Comparison of ENCODE assay signal across 8 cellular contexts in genomic region chr7:103347507-103348267, GRCh38. TPM values are rescaled to one million over a fixed set of nuclear protein-coding genes. Genes with fewer than 3 reads are reported as not detected.
DNase-seq lines count a peak whose midpoint lies in the region; TF ChIP-seq lines count a peak whose summit lies in the region.

PSMC2 (plus strand) TSS chr7:103347643; CDS start chr7:103347712, 69 bp downstream.

- peak within 1 kb of the TSS; percentile 92 for H3K4me2 ChIP-seq in MM.1S (ENCODE audit: low read depth, low read length)

- TF ChIP-seq CTCF in MM.1S (IDR thresholded peaks at IDR 0.05; ENCODE audit: low read length) (no peak), nephron progenitor cell (IDR thresholded peaks at IDR 0.05) (no peak)

- H3K27ac Mint-ChIP-seq in nephron progenitor cell: peak within 1 kb of the TSS; percentile 100
- H3K27ac Mint-ChIP-seq in stimulated activated naive CD8-positive, alpha-beta T cell treated with anti-CD3 and anti-CD28 coated beads, Interleukin-15, Interleukin-2, amounts not matched to agents 100 ng/mL and 50 ng/mL, for 24 hours: peak within 1 kb of the TSS; percentile 98

- peak within 1 kb of the TSS; percentile 86 for H3K27ac ChIP-seq in MM.1S (ENCODE audit: low read length)

- H3K4me1 ChIP-seq in MM.1S (ENCODE audit: low read length): peaks cover 27% of the 10 kb centered on the region

- 0 out of 2 replicates have a peak, but pooled peaks cover 3% of the 10 kb centered on the region for H3K36me3 ChIP-seq in MM.1S (replicated peaks; ENCODE audit: insufficient read depth, low read length)

- no peaks in the 10 kb centered on the region for H3K9me3 ChIP-seq in MM.1S (replicated peaks; ENCODE audit: insufficient read depth, low read length)

- no peaks in the 10 kb centered on the region for H3K27me3 ChIP-seq in MM.1S (replicated peaks; ENCODE audit: insufficient read depth, low read length)

- H3F3A ChIP-seq in MM.1S (ENCODE audit: insufficient read depth, low read length): peaks cover 35% of the 10 kb centered on the region

- H2AFZ ChIP-seq in MM.1S (ENCODE audit: low read length): peak within 1 kb of the TSS; percentile 91

- peak within 1 kb of the TSS; percentile 95 for H3K9ac ChIP-seq in MM.1S (ENCODE audit: low read length)

- H3K9me2 ChIP-seq in MM.1S (replicated peaks; ENCODE audit: insufficient read depth, low read length): no peaks in the 10 kb centered on the region

- no peaks in the 10 kb centered on the region for H3K9me3 Mint-ChIP-seq in nephron progenitor cell
- no peaks in the 10 kb centered on the region for H3K9me3 Mint-ChIP-seq in stimulated activated naive CD8-positive, alpha-beta T cell treated with anti-CD3 and anti-CD28 coated beads, Interleukin-15, Interleukin-2, amounts not matched to agents 100 ng/mL and 50 ng/mL, for 24 hours

- DNase-seq in G401 (ENCODE audit: low spot score) (peak; percentile 92), HCEC 1CT (peak; percentile 91), MM.1S (peak; percentile 89), SHP77 treated with DMSO at 0.1 percent for 48 hours (lab: John Stamatoyannopoulos, UW) (peak; percentile 84), fibroblast of the conjunctiva (ENCODE audit: low read depth) (peak; percentile 74), nephron progenitor cell (peak; percentile 75)
- DNase-seq in activated effector memory CD4-positive, alpha-beta T cell treated with anti-CD3 and anti-CD28 coated beads, Interleukin-2, amount 50 U/mL, for 16 hours: peak; percentile 93

- H3K36me3 Mint-ChIP-seq in nephron progenitor cell (ENCODE audit: low read depth): peaks cover 10% of the 10 kb centered on the region
- H3K36me3 Mint-ChIP-seq in stimulated activated naive CD8-positive, alpha-beta T cell treated with anti-CD3 and anti-CD28 coated beads, Interleukin-15, Interleukin-2, amounts not matched to agents 100 ng/mL and 50 ng/mL, for 24 hours (ENCODE audit: low read depth): peaks cover 25% of the 10 kb centered on the region

- H3K27me3 Mint-ChIP-seq in nephron progenitor cell (ENCODE audit: low read depth, poor library complexity): peaks cover 6% of the 10 kb centered on the region
- no peaks in the 10 kb centered on the region for H3K27me3 Mint-ChIP-seq in stimulated activated naive CD8-positive, alpha-beta T cell treated with anti-CD3 and anti-CD28 coated beads, Interleukin-15, Interleukin-2, amounts not matched to agents 100 ng/mL and 50 ng/mL, for 24 hours

- H3K79me2 ChIP-seq in MM.1S (ENCODE audit: low read length): peaks cover 82% of the 10 kb centered on the region

- H3K4me3 Mint-ChIP-seq in nephron progenitor cell: peak within 1 kb of the TSS; percentile 100
- peak within 1 kb of the TSS; percentile 99 for H3K4me3 Mint-ChIP-seq in stimulated activated naive CD8-positive, alpha-beta T cell treated with anti-CD3 and anti-CD28 coated beads, Interleukin-15, Interleukin-2, amounts not matched to agents 100 ng/mL and 50 ng/mL, for 24 hours

- peak within 1 kb of the TSS; percentile 96 for H3K4me3 ChIP-seq in MM.1S (ENCODE audit: low read length)

- H4K20me1 ChIP-seq in MM.1S (ENCODE audit: insufficient read depth, low read length): peaks cover 23% of the 10 kb centered on the region

- H3K4me1 Mint-ChIP-seq in nephron progenitor cell: peaks cover 36% of the 10 kb centered on the region
- H3K4me1 Mint-ChIP-seq in stimulated activated naive CD8-positive, alpha-beta T cell treated with anti-CD3 and anti-CD28 coated beads, Interleukin-15, Interleukin-2, amounts not matched to agents 100 ng/mL and 50 ng/mL, for 24 hours (ENCODE audit: low read depth): peaks cover 72% of the 10 kb centered on the region

- in situ Hi-C loops in G401 (cut with HindIII; ENCODE audit: low sequenced_read_pairs): no loop called here

RNA-seq across cellular contexts. Expression of gene PSMC2, which starts in this region (rescaled TPM):
- total RNA-seq in G401 (2014; rRNA removed; shearing (Covaris generic)): 323 and 371 TPM in 2 replicates

Comparison
In these comparisons a context has a peak if more than half of its experiments do, and no peak if none do; other contexts are left out.
1. Peak in every context shown above with its lines: DNase-seq, H3K4me3 ChIP-seq and H3K27ac ChIP-seq.